20 cellular contexts compared by ENCODE assay signal in the genomic region with DNA sequence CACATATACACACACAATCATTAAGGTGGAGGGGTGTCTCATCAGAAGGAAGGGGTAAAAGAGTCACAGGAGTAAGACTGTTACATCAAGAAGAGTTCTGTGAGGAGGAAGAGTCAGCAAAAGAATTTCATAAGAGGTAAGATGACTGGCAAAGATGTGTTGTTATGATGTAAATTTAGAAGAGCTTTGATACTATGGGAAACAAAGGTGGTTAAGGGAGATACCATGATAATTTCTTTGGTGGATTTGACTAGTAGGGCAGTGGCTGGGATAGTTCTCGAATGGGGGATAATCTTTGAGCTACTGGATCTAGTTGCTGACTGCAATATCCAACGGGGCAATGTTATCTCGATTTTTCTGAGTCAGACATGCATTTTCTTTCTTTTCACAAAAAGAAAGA.
"Had no signal": no experiment of that assay in that cellular context is flagged by ENCODE, and none has a peak within 500 bp of the region (broad histone marks: within the 10 kb centered on the region; RNA-seq: fewer than 3 reads in every experiment).

No MANE protein-coding gene starts in this region.

- H3K36me3 ChIP-seq: adrenal gland had no signal

- H3K27me3 ChIP-seq: adrenal gland, testis had no signal

- H3K4me1 ChIP-seq: testis had no signal

- H3K27me3 Mint-ChIP-seq: activated B cell treated with CpG ODN at 0.5 μM for 24 hours; activated CD4-positive, alpha-beta T cell treated with anti-CD3 and anti-CD28 coated beads, Interleukin-2, amount 10 ng/mL, durations not matched to agents 24 days and 14 days; activated CD8-positive, alpha-beta T cell treated with anti-CD3 and anti-CD28 coated beads for 36 hours; dendritic cell treated with granulocyte-macrophage colony-stimulating factor and Interleukin-4, amounts not matched to agents 40 ng/mL and 50 ng/mL, for 4 days; naive thymus-derived CD8-positive, alpha-beta T cell; stimulated activated memory B cell treated with anti-CD40 and anti-IgM and Interleukin-4, amounts not matched to agents 10 μg/mL and 1 μg/mL and 100 μg/mL, for 72 hours; type B pancreatic cell had no signal

- FAIRE-seq: endothelial cell of umbilical vein had no signal

- ATAC-seq: activated CD8-positive, alpha-beta T cell treated with anti-CD3 and anti-CD28 coated beads for 36 hours; naive thymus-derived CD8-positive, alpha-beta T cell; sciatic nerve; stimulated activated memory B cell treated with anti-CD40 and anti-IgM and Interleukin-4, amounts not matched to agents 10 μg/mL and 1 μg/mL and 100 μg/mL, for 72 hours had no signal

- H3K4me3 ChIP-seq: adrenal gland, smooth muscle cell, testis had no signal

- DNase-seq: activated B cell treated with CpG ODN at 0.5 μM for 24 hours; activated CD4-positive, alpha-beta T cell treated with anti-CD3 and anti-CD28 coated beads, Interleukin-2, amount 10 ng/mL, durations not matched to agents 24 days and 14 days; activated CD8-positive, alpha-beta T cell treated with anti-CD3 and anti-CD28 coated beads for 36 hours; activated effector memory CD4-positive, alpha-beta T cell treated with Interleukin-2 at 50 U/mL for 16 hours; activated naive CD4-positive, alpha-beta T cell treated with anti-CD3 and anti-CD28 coated beads, Interleukin-2, amount 50 U/mL, for 16 hours; activated T-cell treated with anti-CD3 and anti-CD28 coated beads, Interleukin-2, amount 50 U/mL, for 1 hour; adrenal gland; effector CD8-positive, alpha-beta T cell; mesendoderm; naive thymus-derived CD8-positive, alpha-beta T cell; stimulated activated CD4-positive, alpha-beta T cell treated with anti-CD3 and anti-CD28 coated beads, Interleukin-4, amount 100 ng/mL, for 24 hours; T-helper 1 cell; T-helper 9 cell; testis had no signal

- H3K4me3 Mint-ChIP-seq: activated B cell treated with CpG ODN at 0.5 μM for 24 hours; activated CD4-positive, alpha-beta T cell treated with anti-CD3 and anti-CD28 coated beads, Interleukin-2, amount 10 ng/mL, durations not matched to agents 24 days and 14 days; activated CD8-positive, alpha-beta T cell treated with anti-CD3 and anti-CD28 coated beads for 36 hours; dendritic cell treated with granulocyte-macrophage colony-stimulating factor and Interleukin-4, amounts not matched to agents 40 ng/mL and 50 ng/mL, for 4 days; naive thymus-derived CD8-positive, alpha-beta T cell; stimulated activated memory B cell treated with anti-CD40 and anti-IgM and Interleukin-4, amounts not matched to agents 10 μg/mL and 1 μg/mL and 100 μg/mL, for 72 hours; type B pancreatic cell had no signal

- H3K27ac ChIP-seq: adrenal gland, testis had no signal

- H3K9me3 ChIP-seq: adrenal gland, testis had no signal

- H3K9me3 Mint-ChIP-seq: dendritic cell treated with granulocyte-macrophage colony-stimulating factor and Interleukin-4, amounts not matched to agents 40 ng/mL and 50 ng/mL, for 4 days had no signal

- H3K27ac Mint-ChIP-seq: activated B cell treated with CpG ODN at 0.5 μM for 24 hours; activated CD4-positive, alpha-beta T cell treated with anti-CD3 and anti-CD28 coated beads, Interleukin-2, amount 10 ng/mL, durations not matched to agents 24 days and 14 days; activated CD8-positive, alpha-beta T cell treated with anti-CD3 and anti-CD28 coated beads for 36 hours; stimulated activated memory B cell treated with anti-CD40 and anti-IgM and Interleukin-4, amounts not matched to agents 10 μg/mL and 1 μg/mL and 100 μg/mL, for 72 hours; type B pancreatic cell had no signal
